30 cellular contexts compared by ENCODE assay signal in the genomic region with DNA sequence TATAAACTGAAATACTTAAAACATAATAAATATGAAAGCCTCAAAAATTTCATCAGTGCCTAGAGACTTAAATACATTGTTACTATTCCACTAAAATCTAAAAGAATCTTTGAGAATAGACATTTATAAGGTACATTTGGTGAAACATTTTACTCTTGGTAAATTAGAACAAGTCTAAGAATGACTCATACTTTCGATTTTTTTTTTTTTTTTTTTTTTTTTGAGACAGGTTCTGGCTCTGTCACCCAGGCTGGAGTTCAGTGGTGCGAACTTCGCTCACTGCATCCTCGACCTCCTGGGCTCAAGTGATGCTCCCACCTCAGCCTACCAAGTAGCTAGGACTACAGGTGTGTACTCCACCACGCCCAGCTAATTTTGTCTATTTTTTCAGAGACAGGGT. TPM values are rescaled to one million over a fixed set of nuclear protein-coding genes. Genes with fewer than 3 reads are reported as not detected.
A peak's percentile ranks its signal among the peaks of the same experiment; 100 is the strongest.
DNase-seq lines count a peak whose midpoint lies in the region; ATAC-seq and TF ChIP-seq lines count a peak whose summit lies in the region.
"Had no signal": no experiment of that assay in that cellular context is flagged by ENCODE, and none has a peak within 500 bp of the region (broad histone marks: within the 10 kb centered on the region; RNA-seq: fewer than 3 reads in every experiment).

No MANE protein-coding gene starts in this region.

- H3K4me3 ChIP-seq in OCI-LY3 (ENCODE audit: low read length), result 0 out of 2 replicates have a peak overlapping the region, but pooled peaks have one; percentile 16
- H3K4me3 ChIP-seq: cardiac muscle cell, coronary artery, stomach, transverse colon had no signal

- peak overlapping the region; percentile 45 for H3K27ac ChIP-seq in OCI-LY3 (ENCODE audit: low read length)
- H3K27ac ChIP-seq: cardiac muscle cell, coronary artery, RWPE1, stomach, transverse colon had no signal

- no peaks in the 10 kb centered on the region for H3K9me3 ChIP-seq in OCI-LY3 (ENCODE audit: insufficient read depth, low read length)
- H3K9me3 ChIP-seq: stomach, transverse colon had no signal

- peaks cover 52% of the 10 kb centered on the region for H3K4me1 ChIP-seq in OCI-LY3 (ENCODE audit: low read length)

- peak overlapping the region; percentile 12; the same call in 1 of the 2 replicates for H3K9ac ChIP-seq in OCI-LY3 (ENCODE audit: low read length)

- H3K27ac Mint-ChIP-seq in activated naive CD4-positive, alpha-beta T cell treated with anti-CD3 and anti-CD28 coated beads, Interleukin-2, amount 50 U/mL, for 72 hours, result peak overlapping the region; percentile 15 to 27
- no peak overlapping the region for H3K27ac Mint-ChIP-seq in stimulated activated naive CD8-positive, alpha-beta T cell treated with anti-CD3 and anti-CD28 coated beads, Interleukin-15, amount 100 ng/mL, for 72 hours
- H3K27ac Mint-ChIP-seq: activated naive CD4-positive, alpha-beta T cell treated with anti-CD3 and anti-CD28 coated beads, Interleukin-2, amount 50 U/mL, for 24 hours; mesothelial cell of epicardium; naive B cell had no signal

- ATAC-seq in activated naive CD4-positive, alpha-beta T cell treated with anti-CD3 and anti-CD28 coated beads, Interleukin-2, amount 50 U/mL, for 72 hours, result peak; percentile 33 to 41
- ATAC-seq in HG02642 (IDR thresholded peaks at IDR 0.05; ENCODE audit: poor library complexity, unreplicated experiment), result peak; percentile 31
- ATAC-seq in stimulated activated naive CD8-positive, alpha-beta T cell treated with anti-CD3 and anti-CD28 coated beads, Interleukin-15, amount 100 ng/mL, for 72 hours, result no peak
- ATAC-seq in GM21423 (IDR thresholded peaks at IDR 0.05; ENCODE audit: unreplicated experiment), result no peak
- ATAC-seq: effector memory CD8-positive, alpha-beta T cell; HepG2; left ventricle myocardium superior had no signal

- no peaks in the 10 kb centered on the region for H3K4me1 Mint-ChIP-seq in stimulated activated naive CD8-positive, alpha-beta T cell treated with anti-CD3 and anti-CD28 coated beads, Interleukin-15, amount 100 ng/mL, for 72 hours

- no peak for DNase-seq in activated naive CD4-positive, alpha-beta T cell treated with anti-CD3 and anti-CD28 coated beads, Interleukin-2, amount 50 U/mL, for 72 hours (ENCODE audit: low spot score in 2 of 2)
- DNase-seq in activated naive CD4-positive, alpha-beta T cell treated with Interleukin-2 at 50 U/mL for 16 hours, result no peak
- DNase-seq in stimulated activated naive CD8-positive, alpha-beta T cell treated with anti-CD3 and anti-CD28 coated beads, Interleukin-15, amount 100 ng/mL, for 72 hours, result no peak
- DNase-seq in pons (ENCODE audit: low spot score), result no peak
- no peak for DNase-seq in activated gamma-delta T cell treated with Interleukin-2 at 50 U/mL for 16 hours
- DNase-seq: ACHN; activated CD4-positive, CD25-positive, alpha-beta regulatory T cell; anterior cingulate cortex; effector memory CD8-positive, alpha-beta T cell; erythroblast; glutamatergic neuron; islet precursor cell; left ventricle myocardium superior; MV-4-11; naive B cell; NCI-H1436 treated with DMSO at 0.1 percent for 48 hours; NCI-H446; NCI-H82; stomach; T-helper 1 cell; transverse colon had no signal

- peaks cover 4% of the 10 kb centered on the region for H3K79me2 ChIP-seq in OCI-LY3 (ENCODE audit: low read length)

- no peak overlapping the region for H2AFZ ChIP-seq in OCI-LY3 (ENCODE audit: low read depth, low read length)

- H3K36me3 ChIP-seq in OCI-LY3 (replicated peaks; ENCODE audit: low read depth, low read length), result peaks cover 17% of the 10 kb centered on the region

- H3K27me3 ChIP-seq in OCI-LY3 (ENCODE audit: low read depth, low read length), result no peaks in the 10 kb centered on the region
- H3K27me3 ChIP-seq: cardiac muscle cell, stomach, transverse colon had no signal

- H3K9me3 Mint-ChIP-seq in activated naive CD4-positive, alpha-beta T cell treated with anti-CD3 and anti-CD28 coated beads, Interleukin-2, amount 50 U/mL, for 72 hours, result no peaks in the 10 kb centered on the region
- no peaks in the 10 kb centered on the region for H3K9me3 Mint-ChIP-seq in stimulated activated naive CD8-positive, alpha-beta T cell treated with anti-CD3 and anti-CD28 coated beads, Interleukin-15, amount 100 ng/mL, for 72 hours
- H3K9me3 Mint-ChIP-seq: activated naive CD4-positive, alpha-beta T cell treated with anti-CD3 and anti-CD28 coated beads, Interleukin-2, amount 50 U/mL, for 24 hours; effector memory CD8-positive, alpha-beta T cell; mesothelial cell of epicardium; naive B cell had no signal

- no peaks in the 10 kb centered on the region for H3K27me3 Mint-ChIP-seq in stimulated activated naive CD8-positive, alpha-beta T cell treated with anti-CD3 and anti-CD28 coated beads, Interleukin-15, amount 100 ng/mL, for 72 hours
- H3K27me3 Mint-ChIP-seq: activated naive CD4-positive, alpha-beta T cell treated with anti-CD3 and anti-CD28 coated beads, Interleukin-2, amount 50 U/mL, for 24 hours; effector memory CD8-positive, alpha-beta T cell; naive B cell had no signal

- H3K4me2 ChIP-seq in OCI-LY3 (ENCODE audit: low read length), result peak overlapping the region; percentile 55

- no peak overlapping the region for H3K4me3 Mint-ChIP-seq in stimulated activated naive CD8-positive, alpha-beta T cell treated with anti-CD3 and anti-CD28 coated beads, Interleukin-15, amount 100 ng/mL, for 72 hours
- H3K4me3 Mint-ChIP-seq: activated naive CD4-positive, alpha-beta T cell treated with anti-CD3 and anti-CD28 coated beads, Interleukin-2, amount 50 U/mL, for 24 hours; effector memory CD8-positive, alpha-beta T cell; mesothelial cell of epicardium; naive B cell had no signal

- no peaks in the 10 kb centered on the region for H4K20me1 ChIP-seq in OCI-LY3 (ENCODE audit: insufficient read depth, low read length)

- H3K36me3 Mint-ChIP-seq in activated naive CD4-positive, alpha-beta T cell treated with anti-CD3 and anti-CD28 coated beads, Interleukin-2, amount 50 U/mL, for 72 hours, result peaks cover 4 to 6% of the 10 kb centered on the region in 2 donors

- TF ChIP-seq CTCF in OCI-LY3 (IDR thresholded peaks at IDR 0.05; ENCODE audit: low read depth, low read length), result no peak

RNA-seq across cellular contexts. Expression of a gene that starts 6.4 kb away (rescaled TPM):
- total RNA-seq in activated naive CD4-positive, alpha-beta T cell treated with anti-CD3 and anti-CD28 coated beads, Interleukin-2, amount 50 U/mL, for 72 hours, result 10 to 100 TPM; 12.1 to 17.6 TPM

RNA-seq across cellular contexts. Expression of a gene that starts 54.5 kb away (rescaled TPM):
- 10 to 100 TPM in 1 of 2 donors, 1 to 10 TPM in 1; 8.3 to 50.0 TPM for total RNA-seq in activated naive CD4-positive, alpha-beta T cell treated with anti-CD3 and anti-CD28 coated beads, Interleukin-2, amount 50 U/mL, for 72 hours

RNA-seq across cellular contexts. Expression of a gene that starts 54.6 kb away (rescaled TPM):
- 10 to 100 TPM; 19.7 to 30.8 TPM for total RNA-seq in activated naive CD4-positive, alpha-beta T cell treated with anti-CD3 and anti-CD28 coated beads, Interleukin-2, amount 50 U/mL, for 72 hours

Comparison
In these comparisons a context has a peak if more than half of its experiments do, and no peak if none do; other contexts are left out.
1. ATAC-seq: peak in activated naive CD4-positive, alpha-beta T cell treated with anti-CD3 and anti-CD28 coated beads, Interleukin-2, amount 50 U/mL, for 72 hours (2 of 2) and HG02642 (single experiment); none in stimulated activated naive CD8-positive, alpha-beta T cell treated with anti-CD3 and anti-CD28 coated beads, Interleukin-15, amount 100 ng/mL, for 72 hours (single experiment) and GM21423 (single experiment).
2. H3K27ac Mint-ChIP-seq: peak in activated naive CD4-positive, alpha-beta T cell treated with anti-CD3 and anti-CD28 coated beads, Interleukin-2, amount 50 U/mL, for 72 hours (2 of 2); none in stimulated activated naive CD8-positive, alpha-beta T cell treated with anti-CD3 and anti-CD28 coated beads, Interleukin-15, amount 100 ng/mL, for 72 hours (0 of 2).